In the genomic region with DNA sequence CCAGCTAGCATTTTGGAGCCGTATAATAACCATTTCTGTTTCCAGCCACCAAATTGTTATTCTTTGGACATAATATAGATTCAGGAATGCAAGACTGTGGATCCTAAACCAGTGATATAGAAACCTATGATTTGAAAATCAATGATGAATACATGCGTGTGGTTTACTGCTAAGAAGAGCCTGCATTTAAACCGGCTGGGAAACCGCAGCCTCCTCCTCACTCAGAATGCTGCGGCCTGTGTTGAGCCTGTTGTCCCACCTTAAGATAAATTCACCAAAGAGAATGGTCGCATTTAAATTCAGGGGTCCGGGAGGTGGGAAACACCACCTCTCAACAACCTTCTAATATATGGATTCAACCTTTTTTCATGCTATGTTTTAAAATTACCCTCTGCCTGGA, we compare ENCODE assay signal across 17 cellular contexts.
DNase-seq lines count a peak whose midpoint lies in the region; ATAC-seq and TF ChIP-seq lines count a peak whose summit lies in the region.
"Had no signal": no experiment of that assay in that cellular context is flagged by ENCODE, and none has a peak within 500 bp of the region (broad histone marks: within the 10 kb centered on the region; RNA-seq: fewer than 3 reads in every experiment).

No MANE protein-coding gene starts in this region.

- H3K9me3 Mint-ChIP-seq in activated T-cell treated with anti-CD3 and anti-CD28 coated beads, Interleukin-2, amount 50 U/mL, for 24 hours, result no peaks in the 10 kb centered on the region
- H3K9me3 Mint-ChIP-seq: activated T-cell treated with anti-CD3 and anti-CD28 coated beads, Interleukin-2, amount 50 U/mL, for 4 hours; CD14-positive monocyte; endodermal cell; H9; WTC11 had no signal

- intact Hi-C loops in lower lobe of right lung (cut with DNase I) (loop anchor here (5.0 kb wide), 1 partner anchor 152 kb away; no protein-coding TSS in a partner anchor), ovary (cut with DNase I) (loop anchor here in 3 of 4 donors (5.0 to 10.0 kb wide), 4 partner anchors 142 to 210 kb away; a partner anchor contains a TSS)

- no peak overlapping the region for H2AFZ ChIP-seq in OCI-LY3 (ENCODE audit: low read depth, low read length)

- H3K27ac Mint-ChIP-seq in activated T-cell treated with anti-CD3 and anti-CD28 coated beads, Interleukin-2, amount 50 U/mL, for 24 hours, result no peak overlapping the region
- H3K27ac Mint-ChIP-seq: endodermal cell, H9, WTC11 had no signal

- H3K36me3 Mint-ChIP-seq in activated T-cell treated with anti-CD3 and anti-CD28 coated beads, Interleukin-2, amount 50 U/mL, for 24 hours (ENCODE audit: low read depth), result no peaks in the 10 kb centered on the region
- H3K36me3 Mint-ChIP-seq: WTC11 had no signal

- no peak overlapping the region for H3K4me3 Mint-ChIP-seq in activated T-cell treated with anti-CD3 and anti-CD28 coated beads, Interleukin-2, amount 50 U/mL, for 24 hours
- H3K4me3 Mint-ChIP-seq: activated T-cell treated with anti-CD3 and anti-CD28 coated beads, Interleukin-2, amount 50 U/mL, for 4 hours; endodermal cell; H9; WTC11 had no signal

- peaks cover 95% of the 10 kb centered on the region for H3K4me1 ChIP-seq in OCI-LY3 (ENCODE audit: low read length)
- H3K4me1 ChIP-seq in lower lobe of right lung, result peaks cover 6% of the 10 kb centered on the region
- no peaks in the 10 kb centered on the region for H3K4me1 ChIP-seq in SJCRH30
- H3K4me1 ChIP-seq in ovary (ENCODE audit: insufficient read depth), result peaks cover 6% of the 10 kb centered on the region

- peaks cover 19% of the 10 kb centered on the region for H3K36me3 ChIP-seq in OCI-LY3 (replicated peaks; ENCODE audit: low read depth, low read length)
- H3K36me3 ChIP-seq in lower lobe of right lung, result no peaks in the 10 kb centered on the region
- peaks cover 15% of the 10 kb centered on the region for H3K36me3 ChIP-seq in SJCRH30
- no peaks in the 10 kb centered on the region for H3K36me3 ChIP-seq in ovary

- peaks cover 8% of the 10 kb centered on the region for H3K4me1 Mint-ChIP-seq in activated T-cell treated with anti-CD3 and anti-CD28 coated beads, Interleukin-2, amount 50 U/mL, for 24 hours (ENCODE audit: low read depth)
- H3K4me1 Mint-ChIP-seq: endodermal cell had no signal

- H3K9me3 ChIP-seq in OCI-LY3 (ENCODE audit: insufficient read depth, low read length) (no peaks in the 10 kb centered on the region), lower lobe of right lung (no peaks in the 10 kb centered on the region), SJCRH30 (replicated peaks) (no peaks in the 10 kb centered on the region), ovary (no peaks in the 10 kb centered on the region)

- peak; percentile 25 for ATAC-seq in GM21717 (IDR thresholded peaks at IDR 0.05; ENCODE audit: unreplicated experiment)
- ATAC-seq in lower lobe of right lung, result no peak
- ATAC-seq in HG03432 (IDR thresholded peaks at IDR 0.05; ENCODE audit: unreplicated experiment), result no peak
- ATAC-seq: WTC11 had no signal

- H3K4me3 ChIP-seq in GM12865 (ENCODE audit: low read depth, low read length) (peak overlapping the region; percentile 45), OCI-LY3 (ENCODE audit: low read length) (peak overlapping the region; percentile 38), lower lobe of right lung (no peak overlapping the region), SJCRH30 (no peak overlapping the region), ovary (no peak overlapping the region)

- peak; percentile 82 for DNase-seq in GM12865 (ENCODE audit: low read depth)
- no peak for DNase-seq in lower lobe of right lung
- no peak for DNase-seq in activated T-cell treated with anti-CD3 and anti-CD28 coated beads, Interleukin-2, amount 50 U/mL, for 24 hours
- no peak for DNase-seq in SJCRH30
- DNase-seq in ovary, result no peak
- DNase-seq: activated T-cell treated with anti-CD3 and anti-CD28 coated beads, Interleukin-2, amount 50 U/mL, for 4 hours; endodermal cell; GF-D8; H9; NCI-H2171 treated with DMSO at 0.1 percent for 48 hours; occipital lobe had no signal

- H3K27ac ChIP-seq in OCI-LY3 (ENCODE audit: low read length) (peak overlapping the region; percentile 100), lower lobe of right lung (peak overlapping the region; percentile 25), SJCRH30 (no peak overlapping the region), ovary (peak overlapping the region in 1 of 2 donors; percentile 76)
- H3K27ac ChIP-seq: KMS-11 had no signal

- TF ChIP-seq EP300 in ovary (IDR thresholded peaks at IDR 0.05), result no peak

- H3K27me3 Mint-ChIP-seq in activated T-cell treated with anti-CD3 and anti-CD28 coated beads, Interleukin-2, amount 50 U/mL, for 24 hours, result peaks cover 34% of the 10 kb centered on the region

- no peaks in the 10 kb centered on the region for H3K27me3 ChIP-seq in OCI-LY3 (ENCODE audit: low read depth, low read length)
- no peaks in the 10 kb centered on the region for H3K27me3 ChIP-seq in lower lobe of right lung (ENCODE audit: low read depth)
- no peaks in the 10 kb centered on the region for H3K27me3 ChIP-seq in SJCRH30
- H3K27me3 ChIP-seq in ovary, result no peaks in the 10 kb centered on the region

- TF ChIP-seq POLR2A in ovary (IDR thresholded peaks at IDR 0.05), result no peak

- WGBS in ovary, 3 donors, result 36 to 66% (median 38%) methylated on average over 7 of the region's 7 CpGs

- peaks cover 60% of the 10 kb centered on the region for H3K79me2 ChIP-seq in OCI-LY3 (ENCODE audit: low read length)

- H3K9ac ChIP-seq in OCI-LY3 (ENCODE audit: low read length), result peak overlapping the region; percentile 68
- H3K9ac ChIP-seq: KMS-11 had no signal

- TF ChIP-seq CTCF in GM12865 (IDR thresholded peaks at IDR 0.05; ENCODE audit: insufficient read depth, low read depth, low read length, missing control alignments) (no peak), OCI-LY3 (IDR thresholded peaks at IDR 0.05; ENCODE audit: low read depth, low read length) (no peak), lower lobe of right lung (IDR thresholded peaks at IDR 0.05) (no peak), ovary (IDR thresholded peaks at IDR 0.05) (no peak)

- no peaks in the 10 kb centered on the region for H4K20me1 ChIP-seq in OCI-LY3 (ENCODE audit: insufficient read depth, low read length)

- peak overlapping the region; percentile 70 for H3K4me2 ChIP-seq in OCI-LY3 (ENCODE audit: low read length)
- H3K4me2 ChIP-seq: KMS-11 had no signal

Comparison
In these comparisons a context has a peak if more than half of its experiments do, and no peak if none do; other contexts are left out.
1. H3K4me3 ChIP-seq: peak in GM12865 (single experiment) and OCI-LY3 (single experiment); none in lower lobe of right lung (single experiment), SJCRH30 (single experiment) and ovary (single experiment).